Comparison of ENCODE assay signal across 31 cellular contexts in the genomic region with DNA sequence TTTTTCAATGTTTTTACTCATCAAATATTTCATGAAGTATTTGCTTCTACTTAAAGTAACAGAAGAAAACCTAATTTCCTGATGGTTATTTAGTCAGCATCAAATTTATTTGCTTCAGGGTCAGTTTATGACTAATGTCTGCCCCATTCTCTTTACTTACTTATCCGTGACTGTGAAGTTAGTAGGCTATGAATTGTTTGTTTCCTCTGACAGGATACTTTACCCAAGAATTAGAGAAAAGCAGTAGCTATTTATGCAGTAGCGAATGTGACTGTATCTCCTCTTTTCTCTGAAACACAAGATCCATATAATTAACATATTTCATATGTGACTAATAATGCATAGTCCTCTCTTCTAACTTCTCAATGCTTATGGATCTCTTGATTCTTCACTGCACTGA.
DNase-seq lines count a peak whose midpoint lies in the region; ATAC-seq and TF ChIP-seq lines count a peak whose summit lies in the region.
"Had no signal": no experiment of that assay in that cellular context is flagged by ENCODE, and none has a peak within 500 bp of the region (broad histone marks: within the 10 kb centered on the region; RNA-seq: fewer than 3 reads in every experiment).

No MANE protein-coding gene starts in this region.

- ATAC-seq in left lobe of liver = no peak
- ATAC-seq: A549; CD8-positive, alpha-beta T cell; HCT116; heart left ventricle; naive thymus-derived CD4-positive, alpha-beta T cell; right lobe of liver had no signal

- in situ Hi-C loops in ACHN (cut with HindIII; ENCODE audit: low pct_ligation_motif_present, low pct_unique_long_range_greater_than_20kb, low sequenced_read_pairs) (no loop called here), astrocyte of the cerebellum (cut with HindIII; ENCODE audit: low sequenced_read_pairs) (no loop called here)

- CTCF ChIA-PET in activated CD4-positive, alpha-beta T cell treated with anti-CD3 and anti-CD28 coated beads, Interleukin-2, amount 10 ng/mL, durations not matched to agents 7 days and 5 days (lab: Charles Lee) = no interaction called here

- no peak overlapping the region for H3K27ac ChIP-seq in tibial artery
- H3K27ac ChIP-seq: A549, cardiac muscle cell, heart left ventricle, right lobe of liver, spleen, thoracic aorta had no signal

- intact Hi-C loops in tibial artery (cut with DNase I; ENCODE audit: low total_unique reads) = no loop called here

- DNase-seq in ACHN (peak; percentile 5), NCI-H69 (lab: John Stamatoyannopoulos, UW) (peak; percentile 9), astrocyte of the cerebellum (ENCODE audit: low read depth) (peak; percentile 4), iPS-NIHi11 (ENCODE audit: low spot score) (peak; percentile 8), tibial artery (no peak), left lobe of liver (ENCODE audit: low spot score) (no peak)
- no peak for DNase-seq in activated CD4-positive, alpha-beta T cell treated with anti-CD3 and anti-CD28 coated beads, Interleukin-2, amount 10 ng/mL, durations not matched to agents 7 days and 5 days
- no peak for DNase-seq in activated CD4-positive, alpha-beta T cell treated with anti-CD3 and anti-CD28 coated beads for 4 hours
- DNase-seq: amygdala; BE2C; CD8-positive, alpha-beta T cell; DMS 273 treated with DMSO at 0.1 percent for 48 hours; effector CD8-positive, alpha-beta T cell; heart left ventricle; naive thymus-derived CD4-positive, alpha-beta T cell; NCI-H1048; NCI-H1694 treated with DMSO at 0.1 percent for 48 hours; right lobe of liver; Right ventricle myocardium superior; spleen; stimulated activated CD4-positive, alpha-beta T cell treated with anti-CD3 and anti-CD28 coated beads, Interleukin-2, amount 100 ng/mL, for 24 hours had no signal

- no peak for TF ChIP-seq CTCF in astrocyte of the cerebellum (IDR thresholded peaks at IDR 0.05; ENCODE audit: low read depth, low read length, missing control alignments)
- TF ChIP-seq CTCF in tibial artery (IDR thresholded peaks at IDR 0.05) = no peak

- POLR2A ChIA-PET in activated CD4-positive, alpha-beta T cell treated with anti-CD3 and anti-CD28 coated beads, Interleukin-2, amount 10 ng/mL, durations not matched to agents 7 days and 5 days (lab: Charles Lee) = no interaction called here

- H3K4me3 Mint-ChIP-seq in activated CD4-positive, alpha-beta T cell treated with anti-CD3 and anti-CD28 coated beads, Interleukin-2, amount 10 ng/mL, durations not matched to agents 7 days and 5 days = no peak overlapping the region
- H3K4me3 Mint-ChIP-seq: activated naive CD4-positive, alpha-beta T cell treated with anti-CD3 and anti-CD28 coated beads, Interleukin-2, amount 50 U/mL, for 24 hours; CD8-positive, alpha-beta T cell; naive thymus-derived CD4-positive, alpha-beta T cell; stimulated activated naive CD8-positive, alpha-beta T cell treated with anti-CD3 and anti-CD28 coated beads, Interleukin-15, Interleukin-2, amounts not matched to agents 100 ng/mL and 50 ng/mL, for 24 hours; T-helper 2 cell treated with Interferon-gamma antibody and Interleukin-4, amounts not matched to agents 5 μg/mL and 100 μg/mL, for 36 hours had no signal

- H3K9me3 ChIP-seq in tibial artery = no peaks in the 10 kb centered on the region
- H3K9me3 ChIP-seq: A549, BE2C, heart left ventricle, right lobe of liver, spleen, thoracic aorta had no signal

- H3K27ac Mint-ChIP-seq in activated CD4-positive, alpha-beta T cell treated with anti-CD3 and anti-CD28 coated beads, Interleukin-2, amount 10 ng/mL, durations not matched to agents 7 days and 5 days = no peak overlapping the region
- H3K27ac Mint-ChIP-seq: activated naive CD4-positive, alpha-beta T cell treated with anti-CD3 and anti-CD28 coated beads, Interleukin-2, amount 50 U/mL, for 24 hours; activated T-helper 2 cell treated with anti-CD3 and anti-CD28 coated beads, Interferon-gamma antibody, Interleukin-2, Interleukin-4, amounts not matched to agents 10 μg/mL and 5 μg/mL and 100 μg/mL, durations not matched to agents 14 hours and 24 hours and 36 hours; CD8-positive, alpha-beta T cell; naive thymus-derived CD4-positive, alpha-beta T cell; progenitor cell of endocrine pancreas; stimulated activated naive CD8-positive, alpha-beta T cell treated with anti-CD3 and anti-CD28 coated beads, Interleukin-15, Interleukin-2, amounts not matched to agents 100 ng/mL and 50 ng/mL, for 24 hours; T-helper 2 cell treated with Interferon-gamma antibody and Interleukin-4, amounts not matched to agents 5 μg/mL and 100 μg/mL, for 36 hours had no signal

- H3K27me3 Mint-ChIP-seq in activated CD4-positive, alpha-beta T cell treated with anti-CD3 and anti-CD28 coated beads, Interleukin-2, amount 10 ng/mL, durations not matched to agents 7 days and 5 days = no peaks in the 10 kb centered on the region
- H3K27me3 Mint-ChIP-seq: activated naive CD4-positive, alpha-beta T cell treated with anti-CD3 and anti-CD28 coated beads, Interleukin-2, amount 50 U/mL, for 24 hours; naive thymus-derived CD4-positive, alpha-beta T cell; progenitor cell of endocrine pancreas; stimulated activated naive CD8-positive, alpha-beta T cell treated with anti-CD3 and anti-CD28 coated beads, Interleukin-15, Interleukin-2, amounts not matched to agents 100 ng/mL and 50 ng/mL, for 24 hours had no signal

- H3K4me1 Mint-ChIP-seq in activated CD4-positive, alpha-beta T cell treated with anti-CD3 and anti-CD28 coated beads, Interleukin-2, amount 10 ng/mL, durations not matched to agents 7 days and 5 days = no peaks in the 10 kb centered on the region
- H3K4me1 Mint-ChIP-seq: activated naive CD4-positive, alpha-beta T cell treated with anti-CD3 and anti-CD28 coated beads, Interleukin-2, amount 50 U/mL, for 24 hours; naive thymus-derived CD4-positive, alpha-beta T cell had no signal

- no peaks in the 10 kb centered on the region for H3K27me3 ChIP-seq in tibial artery
- H3K27me3 ChIP-seq: BE2C, cardiac muscle cell, heart left ventricle, right lobe of liver, spleen had no signal

- no peaks in the 10 kb centered on the region for H3K4me1 ChIP-seq in tibial artery
- H3K4me1 ChIP-seq: A549, BE2C, heart left ventricle, right lobe of liver, spleen had no signal

- H3K36me3 ChIP-seq in tibial artery = no peaks in the 10 kb centered on the region
- H3K36me3 ChIP-seq: BE2C, cardiac muscle cell, heart left ventricle, right lobe of liver, spleen, thoracic aorta had no signal

- H3K9me3 Mint-ChIP-seq in activated CD4-positive, alpha-beta T cell treated with anti-CD3 and anti-CD28 coated beads, Interleukin-2, amount 10 ng/mL, durations not matched to agents 7 days and 5 days = peaks cover 5% of the 10 kb centered on the region
- H3K9me3 Mint-ChIP-seq: activated naive CD4-positive, alpha-beta T cell treated with anti-CD3 and anti-CD28 coated beads, Interleukin-2, amount 50 U/mL, for 24 hours; stimulated activated naive CD8-positive, alpha-beta T cell treated with anti-CD3 and anti-CD28 coated beads, Interleukin-15, Interleukin-2, amounts not matched to agents 100 ng/mL and 50 ng/mL, for 24 hours had no signal

- H3K4me3 ChIP-seq in astrocyte of the cerebellum (ENCODE audit: low read depth, low read length) (no peak overlapping the region), tibial artery (no peak overlapping the region)
- H3K4me3 ChIP-seq: A549, cardiac muscle cell, heart left ventricle, lung, right lobe of liver, spleen, thoracic aorta had no signal

- H3K36me3 Mint-ChIP-seq in activated CD4-positive, alpha-beta T cell treated with anti-CD3 and anti-CD28 coated beads, Interleukin-2, amount 10 ng/mL, durations not matched to agents 7 days and 5 days (ENCODE audit: low read depth) = no peaks in the 10 kb centered on the region
- H3K36me3 Mint-ChIP-seq: activated naive CD4-positive, alpha-beta T cell treated with anti-CD3 and anti-CD28 coated beads, Interleukin-2, amount 50 U/mL, for 24 hours; CD8-positive, alpha-beta T cell; naive thymus-derived CD4-positive, alpha-beta T cell had no signal

Comparison
In these comparisons a context has a peak if more than half of its experiments do, and no peak if none do; other contexts are left out.
1. DNase-seq: peak in ACHN (single experiment), NCI-H69 (single experiment), astrocyte of the cerebellum (single experiment) and iPS-NIHi11 (single experiment); none in tibial artery (0 of 2), activated CD4-positive, alpha-beta T cell treated with anti-CD3 and anti-CD28 coated beads, Interleukin-2, amount 10 ng/mL, durations not matched to agents 7 days and 5 days (single experiment), left lobe of liver (single experiment) and activated CD4-positive, alpha-beta T cell treated with anti-CD3 and anti-CD28 coated beads for 4 hours (0 of 2).